23 cellular contexts compared by ENCODE assay signal in genomic region chr14:75291331-75291730, GRCh38.
"Had no signal": no experiment of that assay in that cellular context is flagged by ENCODE, and none has a peak within 500 bp of the region (broad histone marks: within the 10 kb centered on the region; RNA-seq: fewer than 3 reads in every experiment).

No MANE protein-coding gene starts in this region.

- FAIRE-seq: islet of Langerhans had no signal

- H3K36me3 ChIP-seq: ascending aorta, cardiac muscle cell, esophagus squamous epithelium, left lung, thoracic aorta, upper lobe of left lung, vagina had no signal

- H3K9me3 Mint-ChIP-seq: activated naive CD4-positive, alpha-beta T cell treated with anti-CD3 and anti-CD28 coated beads for 36 hours; activated naive CD8-positive, alpha-beta T cell treated with anti-CD3 and anti-CD28 coated beads, Interleukin-2, amount 10 ng/mL, durations not matched to agents 7 days and 5 days; T-helper 2 cell treated with Interferon-gamma antibody and Interleukin-4, amounts not matched to agents 5 μg/mL and 100 μg/mL, for 36 hours had no signal

- H3K36me3 Mint-ChIP-seq: activated naive CD8-positive, alpha-beta T cell treated with anti-CD3 and anti-CD28 coated beads, Interleukin-2, amount 10 ng/mL, durations not matched to agents 7 days and 5 days; brain had no signal

- DNase-seq: activated CD4-positive, alpha-beta T cell treated with anti-CD3 and anti-CD28 coated beads for 36 hours; activated CD4-positive, CD25-positive, alpha-beta regulatory T cell; activated CD8-positive, alpha-beta T cell treated with anti-CD3 and anti-CD28 coated beads, Interleukin-2, amount 10 ng/mL, durations not matched to agents 7 days and 5 days; activated effector memory CD4-positive, alpha-beta T cell treated with Interleukin-2 at 50 U/mL for 16 hours; activated naive CD4-positive, alpha-beta T cell treated with anti-CD3 and anti-CD28 coated beads for 36 hours; activated naive CD8-positive, alpha-beta T cell treated with anti-CD3 and anti-CD28 coated beads, Interleukin-2, amount 10 ng/mL, durations not matched to agents 7 days and 5 days; cerebellar nuclear complex; esophagus squamous epithelium; foreskin melanocyte; left lung; posterior cingulate gyrus; right cardiac atrium; stimulated activated CD4-positive, alpha-beta T cell treated with anti-CD3 and anti-CD28 coated beads, Interleukin-4, amount 100 ng/mL, for 1 hour; stimulated activated naive CD8-positive, alpha-beta T cell treated with anti-CD3 and anti-CD28 coated beads, Interleukin-15, Interleukin-2, amounts not matched to agents 100 U/mL and 50 U/mL, for 24 hours had no signal

- H3K27ac ChIP-seq: ascending aorta, cardiac muscle cell, esophagus squamous epithelium, left lung, thoracic aorta, upper lobe of left lung, vagina had no signal

- H3K9me3 ChIP-seq: ascending aorta, esophagus squamous epithelium, left lung, thoracic aorta, upper lobe of left lung, vagina had no signal

- H3K27me3 ChIP-seq: ascending aorta, cardiac muscle cell, esophagus squamous epithelium, left lung, upper lobe of left lung, vagina had no signal

- H3K27ac Mint-ChIP-seq: activated CD4-positive, alpha-beta T cell treated with anti-CD3 and anti-CD28 coated beads for 36 hours; activated CD8-positive, alpha-beta T cell treated with anti-CD3 and anti-CD28 coated beads, Interleukin-2, amount 10 ng/mL, durations not matched to agents 7 days and 5 days; activated naive CD4-positive, alpha-beta T cell treated with anti-CD3 and anti-CD28 coated beads for 36 hours; activated naive CD8-positive, alpha-beta T cell treated with anti-CD3 and anti-CD28 coated beads, Interleukin-2, amount 10 ng/mL, durations not matched to agents 7 days and 5 days; brain; T-helper 2 cell treated with Interferon-gamma antibody and Interleukin-4, amounts not matched to agents 5 μg/mL and 100 μg/mL, for 36 hours had no signal

- H3K4me3 ChIP-seq: ascending aorta, cardiac muscle cell, esophagus squamous epithelium, left lung, lung, thoracic aorta, upper lobe of left lung, vagina had no signal

- H3K4me3 Mint-ChIP-seq: activated CD4-positive, alpha-beta T cell treated with anti-CD3 and anti-CD28 coated beads for 36 hours; activated CD8-positive, alpha-beta T cell treated with anti-CD3 and anti-CD28 coated beads, Interleukin-2, amount 10 ng/mL, durations not matched to agents 7 days and 5 days; activated naive CD4-positive, alpha-beta T cell treated with anti-CD3 and anti-CD28 coated beads for 36 hours; activated naive CD8-positive, alpha-beta T cell treated with anti-CD3 and anti-CD28 coated beads, Interleukin-2, amount 10 ng/mL, durations not matched to agents 7 days and 5 days; T-helper 2 cell treated with Interferon-gamma antibody and Interleukin-4, amounts not matched to agents 5 μg/mL and 100 μg/mL, for 36 hours had no signal

- ATAC-seq: activated CD4-positive, alpha-beta T cell treated with anti-CD3 and anti-CD28 coated beads for 36 hours; activated CD8-positive, alpha-beta T cell treated with anti-CD3 and anti-CD28 coated beads, Interleukin-2, amount 10 ng/mL, durations not matched to agents 7 days and 5 days; left lung; right cardiac atrium; stimulated activated naive CD8-positive, alpha-beta T cell treated with anti-CD3 and anti-CD28 coated beads, Interleukin-15, Interleukin-2, amounts not matched to agents 100 U/mL and 50 U/mL, for 24 hours had no signal
